ENCODE assay signal across 27 cellular contexts in the genomic region with DNA sequence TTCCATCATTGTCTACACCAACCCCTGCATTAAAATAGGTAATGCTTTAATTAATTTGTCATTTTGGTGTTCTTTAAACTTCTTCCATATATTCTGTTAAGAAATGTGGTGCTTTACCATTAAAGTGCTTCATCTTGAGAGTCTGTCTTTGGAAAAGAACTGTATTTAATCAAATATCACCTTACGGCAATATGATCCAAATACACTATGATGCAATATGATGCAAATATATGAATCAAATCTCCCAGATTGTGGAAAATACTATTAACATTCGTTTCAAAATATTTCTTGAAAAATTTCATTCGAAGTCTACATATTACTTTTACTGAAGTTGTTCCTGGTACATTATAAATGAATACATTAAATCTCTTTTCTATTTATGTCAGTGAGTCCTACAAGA.
"Had no signal": no experiment of that assay in that cellular context is flagged by ENCODE, and none has a peak within 500 bp of the region (broad histone marks: within the 10 kb centered on the region; RNA-seq: fewer than 3 reads in every experiment).

No MANE protein-coding gene starts in this region.

- H3K27me3 ChIP-seq: ascending aorta, cardiac muscle cell had no signal

- H3K4me3 ChIP-seq: ascending aorta, cardiac muscle cell, coronary artery, lower lobe of right lung, thoracic aorta had no signal

- H3K9me3 Mint-ChIP-seq: activated naive CD4-positive, alpha-beta T cell treated with anti-CD3 and anti-CD28 coated beads for 36 hours; activated naive CD8-positive, alpha-beta T cell treated with anti-CD3 and anti-CD28 coated beads, Interleukin-2, amount 10 ng/mL, durations not matched to agents 7 days and 5 days; brain; naive thymus-derived CD8-positive, alpha-beta T cell; stimulated activated naive CD8-positive, alpha-beta T cell treated with anti-CD3 and anti-CD28 coated beads, Interleukin-15, Interleukin-2, amounts not matched to agents 100 ng/mL and 50 ng/mL, for 24 hours had no signal

- H3K27ac ChIP-seq: ascending aorta, cardiac muscle cell, coronary artery, lower lobe of right lung, thoracic aorta, VCaP had no signal

- H3K4me1 Mint-ChIP-seq: brain had no signal

- DNase-seq: activated CD4-positive, alpha-beta T cell treated with anti-CD3 and anti-CD28 coated beads for 48 hours; activated CD4-positive, alpha-beta T cell treated with anti-CD3 and anti-CD28 coated beads, Interleukin-2, amount 50 U/mL, for 48 hours; activated effector memory CD4-positive, alpha-beta T cell treated with Interleukin-2 at 50 U/mL for 16 hours; activated naive CD4-positive, alpha-beta T cell treated with anti-CD3 and anti-CD28 coated beads for 36 hours; activated naive CD8-positive, alpha-beta T cell treated with anti-CD3 and anti-CD28 coated beads, Interleukin-2, amount 10 ng/mL, durations not matched to agents 7 days and 5 days; activated T-cell treated with anti-CD3 and anti-CD28 coated beads, Interleukin-2, amount 50 U/mL, for 48 hours; head of caudate nucleus; hippocampal formation; kidney glomerular epithelial cell; lower lobe of right lung; mesenchymal stem cell; naive thymus-derived CD8-positive, alpha-beta T cell; posterior cingulate gyrus; right cardiac atrium; stimulated activated CD4-positive, alpha-beta T cell treated with anti-CD3 and anti-CD28 coated beads, Interleukin-2, amount 100 ng/mL, for 48 hours; T-helper 9 cell; trophoblast cell had no signal

- H3K4me3 Mint-ChIP-seq: activated naive CD4-positive, alpha-beta T cell treated with anti-CD3 and anti-CD28 coated beads for 36 hours; brain had no signal

- H3K27ac Mint-ChIP-seq: brain; stimulated activated naive CD8-positive, alpha-beta T cell treated with anti-CD3 and anti-CD28 coated beads, Interleukin-15, Interleukin-2, amounts not matched to agents 100 ng/mL and 50 ng/mL, for 24 hours had no signal

- ATAC-seq: lower lobe of right lung; naive thymus-derived CD8-positive, alpha-beta T cell; right cardiac atrium had no signal

- H3K9me3 ChIP-seq: ascending aorta, lower lobe of right lung, thoracic aorta had no signal

- FAIRE-seq: endothelial cell of umbilical vein, TTC549, urothelium cell line had no signal

- H3K27me3 Mint-ChIP-seq: activated naive CD8-positive, alpha-beta T cell treated with anti-CD3 and anti-CD28 coated beads, Interleukin-2, amount 10 ng/mL, durations not matched to agents 7 days and 5 days; brain; naive thymus-derived CD8-positive, alpha-beta T cell; stimulated activated naive CD8-positive, alpha-beta T cell treated with anti-CD3 and anti-CD28 coated beads, Interleukin-15, Interleukin-2, amounts not matched to agents 100 ng/mL and 50 ng/mL, for 24 hours had no signal

- H3K4me1 ChIP-seq: ascending aorta, lower lobe of right lung had no signal
